In genomic region chr4:44713125-44713524, GRCh38 we compare ENCODE assay signal across 27 cellular contexts.
"Had no signal": no experiment of that assay in that cellular context is flagged by ENCODE, and none has a peak within 500 bp of the region (broad histone marks: within the 10 kb centered on the region; RNA-seq: fewer than 3 reads in every experiment).

No MANE protein-coding gene starts in this region.

- H3K4me3 Mint-ChIP-seq: nephron; neural progenitor cell; stimulated activated effector memory CD8-positive, alpha-beta T cell treated with anti-CD3 and anti-CD28 coated beads, Interleukin-12 subunit alpha, Interleukin-12 subunit beta, amount 100 ng/mL, for 72 hours; stimulated activated naive B cell treated with anti-CD40 and anti-IgM and Interleukin-4, amounts not matched to agents 10 μg/mL and 1 μg/mL and 100 μg/mL, for 72 hours; stimulated activated naive CD8-positive, alpha-beta T cell treated with anti-CD3 and anti-CD28 coated beads, Interleukin-15, Interleukin-2, amounts not matched to agents 100 ng/mL and 50 ng/mL, for 24 hours had no signal

- H3K4me3 ChIP-seq: neural progenitor cell, ovary, psoas muscle, right lobe of liver, sigmoid colon, stomach, thoracic aorta, thyroid gland, tibial nerve, upper lobe of left lung, vagina had no signal

- H3K4me1 Mint-ChIP-seq: nephron; neural progenitor cell; stimulated activated effector memory CD8-positive, alpha-beta T cell treated with anti-CD3 and anti-CD28 coated beads, Interleukin-12 subunit alpha, Interleukin-12 subunit beta, amount 100 ng/mL, for 72 hours; stimulated activated naive B cell treated with anti-CD40 and anti-IgM and Interleukin-4, amounts not matched to agents 10 μg/mL and 1 μg/mL and 100 μg/mL, for 72 hours had no signal

- H2AFZ ChIP-seq: neural progenitor cell, parathyroid adenoma had no signal

- H3K27me3 ChIP-seq: neural progenitor cell, ovary, right lobe of liver, sigmoid colon, stomach, thyroid gland, tibial nerve, upper lobe of left lung, vagina had no signal

- H3K9me3 Mint-ChIP-seq: nephron; neural progenitor cell; stimulated activated effector memory CD8-positive, alpha-beta T cell treated with anti-CD3 and anti-CD28 coated beads, Interleukin-12 subunit alpha, Interleukin-12 subunit beta, amount 100 ng/mL, for 72 hours; stimulated activated naive B cell treated with anti-CD40 and anti-IgM and Interleukin-4, amounts not matched to agents 10 μg/mL and 1 μg/mL and 100 μg/mL, for 72 hours; stimulated activated naive CD8-positive, alpha-beta T cell treated with anti-CD3 and anti-CD28 coated beads, Interleukin-15, Interleukin-2, amounts not matched to agents 100 ng/mL and 50 ng/mL, for 24 hours had no signal

- H3K27ac ChIP-seq: neural progenitor cell, ovary, parathyroid adenoma, psoas muscle, right lobe of liver, sigmoid colon, stomach, thoracic aorta, thyroid gland, tibial nerve, upper lobe of left lung, vagina had no signal

- H3K27ac Mint-ChIP-seq: nephron; neural progenitor cell; progenitor cell of endocrine pancreas; stimulated activated effector memory CD8-positive, alpha-beta T cell treated with anti-CD3 and anti-CD28 coated beads, Interleukin-12 subunit alpha, Interleukin-12 subunit beta, amount 100 ng/mL, for 72 hours; stimulated activated naive B cell treated with anti-CD40 and anti-IgM and Interleukin-4, amounts not matched to agents 10 μg/mL and 1 μg/mL and 100 μg/mL, for 72 hours; stimulated activated naive CD8-positive, alpha-beta T cell treated with anti-CD3 and anti-CD28 coated beads, Interleukin-15, Interleukin-2, amounts not matched to agents 100 ng/mL and 50 ng/mL, for 24 hours had no signal

- H3K36me3 ChIP-seq: neural progenitor cell, ovary, thoracic aorta, thyroid gland, vagina had no signal

- ATAC-seq: psoas muscle; right cardiac atrium; right lobe of liver; stimulated activated effector memory CD8-positive, alpha-beta T cell treated with anti-CD3 and anti-CD28 coated beads, Interleukin-12 subunit alpha, Interleukin-12 subunit beta, amount 100 ng/mL, for 72 hours; stimulated activated naive B cell treated with anti-CD40 and anti-IgM and Interleukin-4, amounts not matched to agents 10 μg/mL and 1 μg/mL and 100 μg/mL, for 72 hours had no signal

- H3K4me2 ChIP-seq: neural progenitor cell had no signal

- H3K9me3 ChIP-seq: ovary, psoas muscle, right lobe of liver, sigmoid colon, stomach, thoracic aorta, thyroid gland, tibial nerve, upper lobe of left lung, vagina had no signal

- H3K9ac ChIP-seq: neural progenitor cell, parathyroid adenoma had no signal

- DNase-seq: occipital lobe; ovary; psoas muscle; right lobe of liver; sigmoid colon; small intestine; stimulated activated CD4-positive, alpha-beta T cell treated with anti-CD3 and anti-CD28 coated beads, Interleukin-15, amount 100 ng/mL, for 24 hours; stimulated activated CD4-positive, alpha-beta T cell treated with anti-CD3 and anti-CD28 coated beads, Interleukin-2, amount 100 ng/mL, for 24 hours; stimulated activated CD4-positive, alpha-beta T cell treated with anti-CD3 and anti-CD28 coated beads, Interleukin-2, amount 100 ng/mL, for 48 hours; stimulated activated CD4-positive, alpha-beta T cell treated with anti-CD3 and anti-CD28 coated beads, Interleukin-4, amount 100 ng/mL, for 24 hours; stimulated activated naive B cell treated with anti-CD40 and anti-IgM and Interleukin-4, amounts not matched to agents 10 μg/mL and 1 μg/mL and 100 μg/mL, for 72 hours; stimulated activated naive CD4-positive, alpha-beta T cell treated with Interleukin-2 at 50 U/mL for 16 hours; stomach; thyroid gland; trophoblast cell; upper lobe of left lung had no signal

- H3K27me3 Mint-ChIP-seq: progenitor cell of endocrine pancreas; stimulated activated naive B cell treated with anti-CD40 and anti-IgM and Interleukin-4, amounts not matched to agents 10 μg/mL and 1 μg/mL and 100 μg/mL, for 72 hours; stimulated activated naive CD8-positive, alpha-beta T cell treated with anti-CD3 and anti-CD28 coated beads, Interleukin-15, Interleukin-2, amounts not matched to agents 100 ng/mL and 50 ng/mL, for 24 hours had no signal

- H3K4me1 ChIP-seq: parathyroid adenoma, right lobe of liver, thyroid gland, tibial nerve, upper lobe of left lung, vagina had no signal

- FAIRE-seq: small intestine, urothelium cell line had no signal

- H3K79me2 ChIP-seq: parathyroid adenoma had no signal
